In genomic region chr13:31114641-31115040, GRCh38 we compare ENCODE assay signal across 37 cellular contexts.
"Had no signal": no experiment of that assay in that cellular context is flagged by ENCODE, and none has a peak within 500 bp of the region (broad histone marks: within the 10 kb centered on the region; RNA-seq: fewer than 3 reads in every experiment).

No MANE protein-coding gene starts in this region.

- DNase-seq: activated B cell treated with CpG ODN at 0.5 μM for 24 hours; activated CD4-positive, alpha-beta memory T cell treated with anti-CD3 and anti-CD28 coated beads for 36 hours; activated CD4-positive, alpha-beta T cell treated with anti-CD3 and anti-CD28 coated beads for 4 hours; activated CD4-positive, alpha-beta T cell treated with anti-CD3 and anti-CD28 coated beads, Interleukin-2, amount 10 ng/mL, durations not matched to agents 24 days and 14 days; activated CD4-positive, alpha-beta T cell treated with anti-CD3 and anti-CD28 coated beads, Interleukin-2, amount 50 U/mL, for 1 hour; activated CD4-positive, alpha-beta T cell treated with anti-CD3 and anti-CD28 coated beads, Interleukin-2, amount 50 U/mL, for 4 hours; activated CD4-positive, CD25-positive, alpha-beta regulatory T cell treated with anti-CD3 and anti-CD28 coated beads, Interleukin-2, amount 50 U/mL, for 72 hours; activated CD8-positive, alpha-beta memory T cell treated with anti-CD3 and anti-CD28 coated beads, Interleukin-2, amount 50 U/mL, for 4 hours; activated CD8-positive, alpha-beta T cell treated with anti-CD3 and anti-CD28 coated beads for 36 hours; activated effector memory CD4-positive, alpha-beta T cell treated with anti-CD3 and anti-CD28 coated beads, Interleukin-2, amount 50 U/mL, for 16 hours; activated gamma-delta T cell treated with Interleukin-2 at 50 U/mL for 16 hours; activated naive CD4-positive, alpha-beta T cell treated with anti-CD3 and anti-CD28 coated beads, Interleukin-2, amount 10 ng/mL, durations not matched to agents 7 days and 5 days; activated naive CD4-positive, alpha-beta T cell treated with Interleukin-2 at 50 U/mL for 16 hours; activated naive CD8-positive, alpha-beta T cell treated with anti-CD3 and anti-CD28 coated beads, Interleukin-2, amount 10 ng/mL, durations not matched to agents 7 days and 5 days; activated naive CD8-positive, alpha-beta T cell treated with anti-CD3 and anti-CD28 coated beads, Interleukin-2, amount 50 U/mL, for 24 hours; activated T-cell treated with anti-CD3 and anti-CD28 coated beads for 4 hours; activated T-cell treated with anti-CD3 and anti-CD28 coated beads, Interleukin-2, amount 50 U/mL, for 1 hour; activated T-cell treated with anti-CD3 and anti-CD28 coated beads, Interleukin-2, amount 50 U/mL, for 4 hours; activated T-cell treated with anti-CD3 and anti-CD28 coated beads, Interleukin-2, amount 50 U/mL, for 72 hours; amygdala; anterior cingulate cortex; caudate nucleus; cerebellar nuclear complex; T-helper 1 cell; T-helper 2 cell; T-helper 9 cell had no signal

- H3K27ac ChIP-seq: ascending aorta, cardiac muscle cell, VCaP had no signal

- H3K4me3 Mint-ChIP-seq: activated B cell treated with CpG ODN at 0.5 μM for 24 hours; activated CD4-positive, alpha-beta memory T cell treated with anti-CD3 and anti-CD28 coated beads for 36 hours; activated CD4-positive, alpha-beta T cell treated with anti-CD3 and anti-CD28 coated beads, Interleukin-2, amount 10 ng/mL, durations not matched to agents 24 days and 14 days; activated CD8-positive, alpha-beta T cell treated with anti-CD3 and anti-CD28 coated beads for 36 hours; activated naive CD4-positive, alpha-beta T cell treated with anti-CD3 and anti-CD28 coated beads, Interleukin-2, amount 10 ng/mL, durations not matched to agents 7 days and 5 days; activated naive CD4-positive, alpha-beta T cell treated with anti-CD3 and anti-CD28 coated beads, Interleukin-2, amount 50 U/mL, for 24 hours; activated naive CD8-positive, alpha-beta T cell; activated naive CD8-positive, alpha-beta T cell treated with anti-CD3 and anti-CD28 coated beads, Interleukin-2, amount 10 ng/mL, durations not matched to agents 7 days and 5 days; activated naive CD8-positive, alpha-beta T cell treated with anti-CD3 and anti-CD28 coated beads, Interleukin-2, amount 50 U/mL, for 24 hours; activated T-cell treated with anti-CD3 and anti-CD28 coated beads, Interleukin-2, amount 50 U/mL, for 4 hours; activated T-cell treated with anti-CD3 and anti-CD28 coated beads, Interleukin-2, amount 50 U/mL, for 72 hours; activated T-helper 1 cell treated with anti-CD3 and anti-CD28 coated beads, Interleukin-12 subunit alpha, Interleukin-12 subunit beta, Interleukin-2, Interleukin-4 antibody, amounts not matched to agents 30 ng/mL and 10 ng/mL and 1 ng/mL, durations not matched to agents 14 hours and 24 hours and 36 hours; activated T-helper 17 cell treated with anti-CD3 and anti-CD28 coated beads, Interleukin-2, amount 50 U/mL, for 72 hours; brain; central memory CD8-positive, alpha-beta T cell; T-helper 1 cell treated with Interleukin-12 subunit alpha and Interleukin-12 subunit beta and Interleukin-4 antibody, amounts not matched to agents 30 μg/mL and 1 μg/mL, for 36 hours; T-helper 2 cell treated with Interferon-gamma antibody and Interleukin-4, amounts not matched to agents 5 μg/mL and 100 μg/mL, for 36 hours had no signal

- H3K9me3 Mint-ChIP-seq: activated B cell treated with CpG ODN at 0.5 μM for 24 hours; activated CD4-positive, alpha-beta memory T cell treated with anti-CD3 and anti-CD28 coated beads for 36 hours; activated CD4-positive, alpha-beta T cell treated with anti-CD3 and anti-CD28 coated beads, Interleukin-2, amount 10 ng/mL, durations not matched to agents 24 days and 14 days; activated CD8-positive, alpha-beta T cell treated with anti-CD3 and anti-CD28 coated beads for 36 hours; activated naive CD4-positive, alpha-beta T cell treated with anti-CD3 and anti-CD28 coated beads, Interleukin-2, amount 10 ng/mL, durations not matched to agents 7 days and 5 days; activated naive CD4-positive, alpha-beta T cell treated with anti-CD3 and anti-CD28 coated beads, Interleukin-2, amount 50 U/mL, for 24 hours; activated naive CD8-positive, alpha-beta T cell treated with anti-CD3 and anti-CD28 coated beads, Interleukin-2, amount 10 ng/mL, durations not matched to agents 7 days and 5 days; activated naive CD8-positive, alpha-beta T cell treated with anti-CD3 and anti-CD28 coated beads, Interleukin-2, amount 50 U/mL, for 24 hours; activated T-cell treated with anti-CD3 and anti-CD28 coated beads, Interleukin-2, amount 50 U/mL, for 4 hours; activated T-cell treated with anti-CD3 and anti-CD28 coated beads, Interleukin-2, amount 50 U/mL, for 72 hours; activated T-helper 1 cell treated with anti-CD3 and anti-CD28 coated beads, Interleukin-12 subunit alpha, Interleukin-12 subunit beta, Interleukin-2, Interleukin-4 antibody, amounts not matched to agents 30 ng/mL and 10 ng/mL and 1 ng/mL, durations not matched to agents 14 hours and 24 hours and 36 hours; activated T-helper 17 cell treated with anti-CD3 and anti-CD28 coated beads, Interleukin-2, amount 50 U/mL, for 72 hours; central memory CD8-positive, alpha-beta T cell; T-helper 1 cell treated with Interleukin-12 subunit alpha and Interleukin-12 subunit beta and Interleukin-4 antibody, amounts not matched to agents 30 μg/mL and 1 μg/mL, for 36 hours; T-helper 2 cell treated with Interferon-gamma antibody and Interleukin-4, amounts not matched to agents 5 μg/mL and 100 μg/mL, for 36 hours had no signal

- H3K9me3 ChIP-seq: ascending aorta had no signal

- H3K27ac Mint-ChIP-seq: activated B cell treated with CpG ODN at 0.5 μM for 24 hours; activated CD4-positive, alpha-beta memory T cell treated with anti-CD3 and anti-CD28 coated beads for 36 hours; activated CD4-positive, alpha-beta T cell treated with anti-CD3 and anti-CD28 coated beads, Interleukin-2, amount 10 ng/mL, durations not matched to agents 24 days and 14 days; activated CD8-positive, alpha-beta T cell treated with anti-CD3 and anti-CD28 coated beads for 36 hours; activated naive CD4-positive, alpha-beta T cell treated with anti-CD3 and anti-CD28 coated beads, Interleukin-2, amount 10 ng/mL, durations not matched to agents 7 days and 5 days; activated naive CD4-positive, alpha-beta T cell treated with anti-CD3 and anti-CD28 coated beads, Interleukin-2, amount 50 U/mL, for 24 hours; activated naive CD8-positive, alpha-beta T cell treated with anti-CD3 and anti-CD28 coated beads, Interleukin-2, amount 10 ng/mL, durations not matched to agents 7 days and 5 days; activated naive CD8-positive, alpha-beta T cell treated with anti-CD3 and anti-CD28 coated beads, Interleukin-2, amount 50 U/mL, for 24 hours; activated T-cell treated with anti-CD3 and anti-CD28 coated beads, Interleukin-2, amount 50 U/mL, for 72 hours; activated T-helper 1 cell treated with anti-CD3 and anti-CD28 coated beads, Interleukin-12 subunit alpha, Interleukin-12 subunit beta, Interleukin-2, Interleukin-4 antibody, amounts not matched to agents 30 ng/mL and 10 ng/mL and 1 ng/mL, durations not matched to agents 14 hours and 24 hours and 36 hours; activated T-helper 17 cell treated with anti-CD3 and anti-CD28 coated beads, Interleukin-2, amount 50 U/mL, for 72 hours; T-helper 1 cell treated with Interleukin-12 subunit alpha and Interleukin-12 subunit beta and Interleukin-4 antibody, amounts not matched to agents 30 μg/mL and 1 μg/mL, for 36 hours; T-helper 2 cell treated with Interferon-gamma antibody and Interleukin-4, amounts not matched to agents 5 μg/mL and 100 μg/mL, for 36 hours had no signal

- H3K4me1 ChIP-seq: ascending aorta had no signal

- H3K4me1 Mint-ChIP-seq: activated B cell treated with CpG ODN at 0.5 μM for 24 hours; activated CD4-positive, alpha-beta T cell treated with anti-CD3 and anti-CD28 coated beads, Interleukin-2, amount 10 ng/mL, durations not matched to agents 24 days and 14 days; activated naive CD4-positive, alpha-beta T cell treated with anti-CD3 and anti-CD28 coated beads, Interleukin-2, amount 50 U/mL, for 24 hours; activated naive CD8-positive, alpha-beta T cell treated with anti-CD3 and anti-CD28 coated beads, Interleukin-2, amount 50 U/mL, for 24 hours; central memory CD8-positive, alpha-beta T cell had no signal

- H3K4me3 ChIP-seq: ascending aorta, cardiac muscle cell had no signal

- H3K36me3 Mint-ChIP-seq: activated CD4-positive, alpha-beta memory T cell treated with anti-CD3 and anti-CD28 coated beads for 36 hours; activated naive CD4-positive, alpha-beta T cell treated with anti-CD3 and anti-CD28 coated beads, Interleukin-2, amount 10 ng/mL, durations not matched to agents 7 days and 5 days; activated naive CD4-positive, alpha-beta T cell treated with anti-CD3 and anti-CD28 coated beads, Interleukin-2, amount 50 U/mL, for 24 hours; activated naive CD8-positive, alpha-beta T cell; activated naive CD8-positive, alpha-beta T cell treated with anti-CD3 and anti-CD28 coated beads, Interleukin-2, amount 10 ng/mL, durations not matched to agents 7 days and 5 days; brain had no signal

- H3K27me3 ChIP-seq: ascending aorta had no signal

- H3K36me3 ChIP-seq: ascending aorta, cardiac muscle cell had no signal
